ENCODE assay signal across 9 cellular contexts in the genomic region with DNA sequence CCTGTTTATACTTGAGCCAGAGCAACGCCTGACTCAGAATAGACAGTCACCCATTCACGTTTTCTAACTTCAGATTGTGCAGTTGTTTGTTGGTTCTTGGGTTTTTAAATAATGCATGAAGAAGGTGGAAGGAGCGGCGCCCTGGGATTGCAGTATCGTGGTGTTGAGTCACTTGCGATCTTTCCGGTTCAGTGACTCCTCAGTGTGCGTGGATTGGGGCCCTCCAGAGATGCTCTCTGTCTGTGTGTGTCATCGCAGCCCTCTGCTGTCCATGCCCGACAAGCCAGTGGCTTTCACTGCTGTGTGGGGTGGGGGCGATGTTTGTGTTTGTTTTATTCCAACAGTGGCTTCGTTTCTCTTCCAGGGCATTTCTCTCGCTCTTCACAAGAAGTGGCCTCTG.
DNase-seq lines count a peak whose midpoint lies in the region; ATAC-seq and TF ChIP-seq lines count a peak whose summit lies in the region.
"Had no signal": no experiment of that assay in that cellular context is flagged by ENCODE, and none has a peak within 500 bp of the region (broad histone marks: within the 10 kb centered on the region; RNA-seq: fewer than 3 reads in every experiment).

No MANE protein-coding gene starts in this region.

- peak; percentile 46 to 55 for ATAC-seq in activated CD4-positive, CD25-positive, alpha-beta regulatory T cell treated with anti-CD3 and anti-CD28 coated beads, Interleukin-2, amount 50 U/mL, for 24 hours
- ATAC-seq in HG03095 (IDR thresholded peaks at IDR 0.05; ENCODE audit: unreplicated experiment): no peak
- ATAC-seq in GM19035 (IDR thresholded peaks at IDR 0.05; ENCODE audit: unreplicated experiment): no peak

- CTCF ChIA-PET in GM10248 (lab: Yijun Ruan, JAX): interaction anchor here (1.3 kb wide), 1 partner anchor 25 kb away, joined by 3 read pairs; no protein-coding TSS in a partner anchor

- no peak for DNase-seq in activated CD4-positive, CD25-positive, alpha-beta regulatory T cell treated with anti-CD3 and anti-CD28 coated beads, Interleukin-2, amount 50 U/mL, for 72 hours
- DNase-seq in activated CD8-positive, alpha-beta memory T cell treated with anti-CD3 and anti-CD28 coated beads, Interleukin-2, amount 50 U/mL, for 4 hours: peak; percentile 38
- DNase-seq in head of caudate nucleus: peak in 38 of 42 donors; percentile 19 to 82 (median 54)
- DNase-seq in superior temporal gyrus (ENCODE audit: extremely low spot score): peak; percentile 55
- no peak for DNase-seq in GM10248 (ENCODE audit: extremely low spot score)
- DNase-seq: Calu3 had no signal

- POLR2A ChIA-PET in GM10248 (lab: Yijun Ruan, JAX): no interaction called here

- intact Hi-C loops in head of caudate nucleus (cut with DNase I): no loop called here

- TF ChIP-seq CTCF in GM10248 (IDR thresholded peaks at IDR 0.05; ENCODE audit: control extremely low read depth, extremely low read depth, low read depth, missing control alignments): no peak

Comparison
In these comparisons a context has a peak if more than half of its experiments do, and no peak if none do; other contexts are left out.
1. ATAC-seq: peak in activated CD4-positive, CD25-positive, alpha-beta regulatory T cell treated with anti-CD3 and anti-CD28 coated beads, Interleukin-2, amount 50 U/mL, for 24 hours (2 of 2); none in HG03095 (single experiment) and GM19035 (single experiment).
2. DNase-seq: peak in activated CD8-positive, alpha-beta memory T cell treated with anti-CD3 and anti-CD28 coated beads, Interleukin-2, amount 50 U/mL, for 4 hours (single experiment), head of caudate nucleus (38 of 42) and superior temporal gyrus (single experiment); none in activated CD4-positive, CD25-positive, alpha-beta regulatory T cell treated with anti-CD3 and anti-CD28 coated beads, Interleukin-2, amount 50 U/mL, for 72 hours (single experiment) and GM10248 (single experiment).